Comparison of ENCODE assay signal across 8 cellular contexts in genomic region chr13:26872444-26873173, GRCh38.
A peak's percentile ranks its signal among the peaks of the same experiment; 100 is the strongest.
DNase-seq lines count a peak whose midpoint lies in the region; ATAC-seq and TF ChIP-seq lines count a peak whose summit lies in the region.

No MANE protein-coding gene starts in this region.

- H3K79me2 ChIP-seq in PC-3 (ENCODE audit: low read length) = no peaks in the 10 kb centered on the region
- no peaks in the 10 kb centered on the region for H3K79me2 ChIP-seq in smooth muscle cell (ENCODE audit: low read depth)

- H3F3A ChIP-seq in PC-3 (ENCODE audit: low read length, unreplicated experiment) = no peaks in the 10 kb centered on the region
- H3F3A ChIP-seq in smooth muscle cell (ENCODE audit: low read depth) = no peaks in the 10 kb centered on the region

- peaks cover 26% of the 10 kb centered on the region for H3K27me3 ChIP-seq in CD4-positive, alpha-beta T cell (ENCODE audit: control insufficient read depth, insufficient read depth, low read length)
- H3K27me3 ChIP-seq in PC-3 (ENCODE audit: low read length) (peaks cover 3% of the 10 kb centered on the region), smooth muscle cell (ENCODE audit: low read depth) (peaks cover 36% of the 10 kb centered on the region)

- H2AFZ ChIP-seq in PC-3 (ENCODE audit: low read length) (no peak overlapping the region), smooth muscle cell (ENCODE audit: low read depth) (no peak overlapping the region)

- CTCF ChIA-PET in CD4-positive, alpha-beta T cell (lab: Charles Lee) = interaction anchor here (1.2 to 1.6 kb wide), 3 partner anchors 13 to 166 kb away, joined by 3 to 6 read pairs (median 3); no protein-coding TSS in a partner anchor
- CTCF ChIA-PET in PC-3 (lab: Charles Lee) = no interaction called here

- WGBS in smooth muscle cell (ENCODE audit: low lambda C conversion rate) = 55% methylated on average over 23 of the region's 23 CpGs

- no peak overlapping the region for H3K4me3 Mint-ChIP-seq in CD4-positive, alpha-beta T cell

- H3K27ac Mint-ChIP-seq in CD4-positive, alpha-beta T cell = no peak overlapping the region
- H3K27ac Mint-ChIP-seq in activated naive CD4-positive, alpha-beta T cell treated with anti-CD3 and anti-CD28 coated beads, Interleukin-2, amount 50 U/mL, for 72 hours = no peak overlapping the region

- H3K9me3 ChIP-seq in CD4-positive, alpha-beta T cell (ENCODE audit: control insufficient read depth, low read length) = no peaks in the 10 kb centered on the region
- H3K9me3 ChIP-seq in PC-3 (ENCODE audit: low read length) = no peaks in the 10 kb centered on the region
- no peaks in the 10 kb centered on the region for H3K9me3 ChIP-seq in smooth muscle cell (replicated peaks; ENCODE audit: low read depth)

- peak; percentile 49 for TF ChIP-seq CTCF in CD4-positive, alpha-beta T cell (IDR thresholded peaks at IDR 0.05)
- peak; percentile 76 for TF ChIP-seq CTCF in PC-3 (conservative IDR thresholded peaks at IDR 0.05; ENCODE audit: low read depth, low read length)
- peak; percentile 75 for TF ChIP-seq CTCF in smooth muscle cell (IDR thresholded peaks at IDR 0.05; ENCODE audit: borderline replicate concordance, insufficient read depth, poor library complexity, severe bottlenecking)

- H3K9me3 Mint-ChIP-seq in CD4-positive, alpha-beta T cell = no peaks in the 10 kb centered on the region
- H3K9me3 Mint-ChIP-seq in activated naive CD4-positive, alpha-beta T cell treated with anti-CD3 and anti-CD28 coated beads, Interleukin-2, amount 50 U/mL, for 72 hours = peaks cover 4 to 14% of the 10 kb centered on the region in 2 donors

- BruUV-seq in PC-3 (replicated peaks; lab: Mats Ljungman, UMichigan) = no TSS peak

- no peaks in the 10 kb centered on the region for H3K36me3 Mint-ChIP-seq in CD4-positive, alpha-beta T cell (ENCODE audit: low read depth)
- H3K36me3 Mint-ChIP-seq in activated naive CD4-positive, alpha-beta T cell treated with anti-CD3 and anti-CD28 coated beads, Interleukin-2, amount 50 U/mL, for 72 hours = peaks cover 8 to 11% of the 10 kb centered on the region in 2 donors

- H3K9ac ChIP-seq in PC-3 (ENCODE audit: low read length) (no peak overlapping the region), smooth muscle cell (ENCODE audit: low read depth) (no peak overlapping the region)

- DNase-seq in CD4-positive, alpha-beta T cell = peak in 9 of 10 experiments; percentile 11 to 50 (median 21)
- DNase-seq in PC-3 (peak; percentile 55), hepatic stellate cell (ENCODE audit: low spot score) (peak; percentile 24), smooth muscle cell (lab: John Stamatoyannopoulos, UW; ENCODE audit: unreplicated experiment) (no peak), OCI-M2 (lab: John Stamatoyannopoulos, UW; ENCODE audit: unreplicated experiment) (no peak)
- DNase-seq in activated naive CD4-positive, alpha-beta T cell treated with anti-CD3 and anti-CD28 coated beads, Interleukin-2, amount 50 U/mL, for 72 hours (ENCODE audit: low spot score in 2 of 2) = peak in 1 of 2 donors; percentile 69

- no peaks in the 10 kb centered on the region for H3K4me1 ChIP-seq in PC-3 (ENCODE audit: insufficient read depth, low read length)
- peaks cover 6% of the 10 kb centered on the region for H3K4me1 ChIP-seq in smooth muscle cell (ENCODE audit: low read depth)

- no peaks in the 10 kb centered on the region for H3K4me1 Mint-ChIP-seq in CD4-positive, alpha-beta T cell (ENCODE audit: low read depth)

- H3K4me2 ChIP-seq in PC-3 (ENCODE audit: low read length) = no peak overlapping the region
- no peak overlapping the region for H3K4me2 ChIP-seq in smooth muscle cell

- peaks cover 14% of the 10 kb centered on the region for H3K27me3 Mint-ChIP-seq in CD4-positive, alpha-beta T cell

- ATAC-seq in CD4-positive, alpha-beta T cell (ENCODE audit: poor library complexity) = no peak
- ATAC-seq in HG02798 (IDR thresholded peaks at IDR 0.05; ENCODE audit: poor library complexity, unreplicated experiment) (peak; percentile 36), PC-3 (no peak), GM18870 (IDR thresholded peaks at IDR 0.05; ENCODE audit: unreplicated experiment) (no peak)
- ATAC-seq in activated naive CD4-positive, alpha-beta T cell treated with anti-CD3 and anti-CD28 coated beads, Interleukin-2, amount 50 U/mL, for 72 hours = peak; percentile 41 to 64

- H3K27ac ChIP-seq in CD4-positive, alpha-beta T cell (ENCODE audit: low read depth, low read length) = no peak overlapping the region
- H3K27ac ChIP-seq in PC-3 (ENCODE audit: low read length) = no peak overlapping the region
- no peak overlapping the region for H3K27ac ChIP-seq in smooth muscle cell (ENCODE audit: low read depth)

- no peaks in the 10 kb centered on the region for H3K36me3 ChIP-seq in PC-3 (ENCODE audit: low read depth, low read length)
- H3K36me3 ChIP-seq in smooth muscle cell (ENCODE audit: low read depth) = no peaks in the 10 kb centered on the region

- H3K4me3 ChIP-seq in PC-3 (ENCODE audit: low read length) (no peak overlapping the region), smooth muscle cell (no peak overlapping the region)

- H4K20me1 ChIP-seq in PC-3 (ENCODE audit: low read length) = no peaks in the 10 kb centered on the region
- H4K20me1 ChIP-seq in smooth muscle cell (ENCODE audit: low read depth) = no peaks in the 10 kb centered on the region

- POLR2A ChIA-PET in CD4-positive, alpha-beta T cell (lab: Charles Lee) = interaction anchor here (1.1 kb wide), 1 partner anchor 20 kb away, joined by 3 read pairs; no protein-coding TSS in a partner anchor
- POLR2A ChIA-PET in PC-3 (lab: Charles Lee; ENCODE audit: unreplicated experiment) = no interaction called here

- intact Hi-C loops in CD4-positive, alpha-beta T cell (cut with DNase I, micrococcal nuclease) = loop anchor here (2.0 to 10.0 kb wide), 2 partner anchors 166 to 688 kb away; no protein-coding TSS in a partner anchor
- intact Hi-C loops in PC-3 (cut with micrococcal nuclease) = loop anchor here (5.0 kb wide), 1 partner anchor 165 kb away; no protein-coding TSS in a partner anchor

- no peaks in the 10 kb centered on the region for H3K9me2 ChIP-seq in PC-3 (replicated peaks; ENCODE audit: low read length)

Comparison
In these comparisons a context has a peak if more than half of its experiments do, and no peak if none do; other contexts are left out.
1. ATAC-seq: peak in HG02798 (single experiment) and activated naive CD4-positive, alpha-beta T cell treated with anti-CD3 and anti-CD28 coated beads, Interleukin-2, amount 50 U/mL, for 72 hours (2 of 2); none in CD4-positive, alpha-beta T cell (single experiment), PC-3 (single experiment) and GM18870 (single experiment).
2. DNase-seq: peak in CD4-positive, alpha-beta T cell (9 of 10), PC-3 (single experiment) and hepatic stellate cell (single experiment); none in smooth muscle cell (single experiment) and OCI-M2 (single experiment).
3. Peak in every context shown above with its lines, with median percentiles within 50 percentile points of each other: CTCF ChIP-seq.